ENCODE assay signal across 8 cellular contexts in genomic region chr20:63653041-63653973, GRCh38. TPM values are rescaled to one million over a fixed set of nuclear protein-coding genes. Genes with fewer than 3 reads are reported as not detected.
DNase-seq lines count a peak whose midpoint lies in the region; ATAC-seq and TF ChIP-seq lines count a peak whose summit lies in the region.

Gene STMN3 (minus strand): TSS chr20:63653424. CDS start chr20:63653345, 79 bp downstream.

- peak within 1 kb of the TSS; percentile 92 for H3K9ac ChIP-seq in DND-41 (ENCODE audit: low read depth, low read length)

- H3K79me2 ChIP-seq in DND-41 (ENCODE audit: insufficient read depth, low read length): peaks cover 63% of the 10 kb centered on the region

- H3K9me3 Mint-ChIP-seq in activated naive CD8-positive, alpha-beta T cell treated with anti-CD3 and anti-CD28 coated beads, Interleukin-2, amount 50 U/mL, for 24 hours: no peaks in the 10 kb centered on the region
- H3K9me3 Mint-ChIP-seq in glutamatergic neuron (ENCODE audit: unreplicated experiment): peaks cover 10% of the 10 kb centered on the region

- H3K36me3 Mint-ChIP-seq in activated naive CD8-positive, alpha-beta T cell treated with anti-CD3 and anti-CD28 coated beads, Interleukin-2, amount 50 U/mL, for 24 hours (ENCODE audit: low read depth): no peaks in the 10 kb centered on the region
- no peaks in the 10 kb centered on the region for H3K36me3 Mint-ChIP-seq in glutamatergic neuron (ENCODE audit: unreplicated experiment)

- ATAC-seq in DND-41 (ENCODE audit: insufficient read depth, low read depth): peak; percentile 64
- peak; percentile 48 for ATAC-seq in activated naive CD8-positive, alpha-beta T cell treated with anti-CD3 and anti-CD28 coated beads, Interleukin-2, amount 50 U/mL, for 24 hours
- no peak for ATAC-seq in HG02763 (IDR thresholded peaks at IDR 0.05; ENCODE audit: unreplicated experiment)

- DNase-seq in DND-41: peak; percentile 96
- DNase-seq in NCI-H1092 treated with DMSO at 0.1 percent for 48 hours (lab: John Stamatoyannopoulos, UW): peak; percentile 86
- peak; percentile 17 for DNase-seq in SKM-1 (lab: John Stamatoyannopoulos, UW; ENCODE audit: unreplicated experiment)
- peak; percentile 77 for DNase-seq in activated naive CD8-positive, alpha-beta T cell treated with anti-CD3 and anti-CD28 coated beads, Interleukin-2, amount 50 U/mL, for 24 hours
- peak; percentile 95 for DNase-seq in glutamatergic neuron
- DNase-seq in testis: peak; percentile 87

- H3K4me2 ChIP-seq in DND-41 (ENCODE audit: insufficient read depth, low read length): peak within 1 kb of the TSS; percentile 81

- H4K20me1 ChIP-seq in DND-41 (ENCODE audit: insufficient read depth, low read length): peaks cover 30% of the 10 kb centered on the region

- no peak for TF ChIP-seq CTCF in DND-41 (IDR thresholded peaks at IDR 0.05; ENCODE audit: borderline replicate concordance, extremely low read depth, low read length, poor library complexity, severe bottlenecking)
- TF ChIP-seq CTCF in glutamatergic neuron (IDR thresholded peaks at IDR 0.05; ENCODE audit: partially characterized antibody, unreplicated experiment): no peak
- TF ChIP-seq CTCF in testis (IDR thresholded peaks at IDR 0.05): no peak

- H3K4me1 Mint-ChIP-seq in activated naive CD8-positive, alpha-beta T cell treated with anti-CD3 and anti-CD28 coated beads, Interleukin-2, amount 50 U/mL, for 24 hours: peaks cover 25% of the 10 kb centered on the region
- H3K4me1 Mint-ChIP-seq in glutamatergic neuron (ENCODE audit: low read depth, unreplicated experiment): peaks cover 16% of the 10 kb centered on the region

- intact Hi-C loops in testis (cut with DNase I; ENCODE audit: low total_unique reads): no loop called here

- H2AFZ ChIP-seq in DND-41 (ENCODE audit: low read depth, low read length) (peak within 1 kb of the TSS; percentile 80), neuron (ENCODE audit: low read depth, low read length) (no peak within 1 kb of the TSS)

- peaks cover 3% of the 10 kb centered on the region for H3K27me3 Mint-ChIP-seq in activated naive CD8-positive, alpha-beta T cell treated with anti-CD3 and anti-CD28 coated beads, Interleukin-2, amount 50 U/mL, for 24 hours
- H3K27me3 Mint-ChIP-seq in glutamatergic neuron (ENCODE audit: unreplicated experiment): peaks cover 16% of the 10 kb centered on the region

- WGBS in testis, 2 donors: 0 to 1% methylated on average over 13 to 14 of the region's 73 CpGs

- H3K4me1 ChIP-seq in DND-41 (ENCODE audit: insufficient read depth, low read length): peaks cover 50% of the 10 kb centered on the region
- H3K4me1 ChIP-seq in neuron (ENCODE audit: insufficient read depth, low read length): peaks cover 30% of the 10 kb centered on the region
- H3K4me1 ChIP-seq in testis: peaks cover 21% of the 10 kb centered on the region

- peak within 1 kb of the TSS; percentile 46 for H3K27ac Mint-ChIP-seq in activated naive CD8-positive, alpha-beta T cell treated with anti-CD3 and anti-CD28 coated beads, Interleukin-2, amount 50 U/mL, for 24 hours
- H3K27ac Mint-ChIP-seq in glutamatergic neuron (ENCODE audit: unreplicated experiment): peak within 1 kb of the TSS; percentile 99

- no peak for TF ChIP-seq POLR2A in testis (IDR thresholded peaks at IDR 0.05)

- peak within 1 kb of the TSS; percentile 73 for H3K4me3 Mint-ChIP-seq in activated naive CD8-positive, alpha-beta T cell treated with anti-CD3 and anti-CD28 coated beads, Interleukin-2, amount 50 U/mL, for 24 hours
- peak within 1 kb of the TSS; percentile 91 for H3K4me3 Mint-ChIP-seq in glutamatergic neuron (ENCODE audit: unreplicated experiment)

- H3K27ac ChIP-seq in DND-41 (ENCODE audit: low read length): peak within 1 kb of the TSS; percentile 92
- H3K27ac ChIP-seq in testis: peak within 1 kb of the TSS in 1 of 2 donors; percentile 53

- peaks cover 14% of the 10 kb centered on the region for H3K36me3 ChIP-seq in DND-41 (ENCODE audit: insufficient read depth, low read length)
- H3K36me3 ChIP-seq in neuron (ENCODE audit: insufficient read depth, low read length): peaks cover 6% of the 10 kb centered on the region
- H3K36me3 ChIP-seq in testis (ENCODE audit: low read depth, missing control alignments): no peaks in the 10 kb centered on the region

- H3K9me3 ChIP-seq in DND-41 (ENCODE audit: insufficient read depth, low read length, severe bottlenecking) (no peaks in the 10 kb centered on the region), neuron (ENCODE audit: low read length) (no peaks in the 10 kb centered on the region), testis (no peaks in the 10 kb centered on the region)

- H3K4me3 ChIP-seq in DND-41 (ENCODE audit: low read depth in 1 of 2, low read length in 2 of 2): peak within 1 kb of the TSS; percentile 91 to 92
- H3K4me3 ChIP-seq in neuron (ENCODE audit: low read length): peak within 1 kb of the TSS; percentile 88
- peak within 1 kb of the TSS; percentile 58 to 69 for H3K4me3 ChIP-seq in testis

- H3K27me3 ChIP-seq in DND-41 (ENCODE audit: insufficient read depth, low read length, poor library complexity) (no peaks in the 10 kb centered on the region), neuron (ENCODE audit: insufficient read depth, low read length) (no peaks in the 10 kb centered on the region), testis (no peaks in the 10 kb centered on the region)

RNA-seq across cellular contexts. Expression of gene STMN3, which starts in this region (rescaled TPM):
- total RNA-seq in glutamatergic neuron (ENCODE audit: unreplicated experiment) (459 TPM), testis (10 to 100 TPM in 1 of 2 donors, 1 to 10 TPM in 1; 8.4 to 16.5 TPM)
- polyA plus RNA-seq in testis (ENCODE audit: insufficient read depth, low read depth, low replicate concordance): 15.1 TPM

Comparison
In these comparisons a context has a peak if more than half of its experiments do, and no peak if none do; other contexts are left out.
1. RNA of gene STMN3 (total RNA-seq): 459 TPM in glutamatergic neuron (single experiment); 8.4 to 16.5 TPM in testis; every median in the first group is over 10 times any median in the second.
2. DNase-seq: peak in every context shown above with its lines; median percentile 96 in DND-41; 95 in glutamatergic neuron; 87 in testis; 86 in NCI-H1092 treated with DMSO at 0.1 percent for 48 hours; 77 in activated naive CD8-positive, alpha-beta T cell treated with anti-CD3 and anti-CD28 coated beads, Interleukin-2, amount 50 U/mL, for 24 hours; 17 in SKM-1.
3. Peak in every context shown above with its lines, with median percentiles within 50 percentile points of each other: H3K4me3 ChIP-seq.